ENCODE assay signal across 18 cellular contexts in genomic region chr18:9756566-9757470, GRCh38. TPM values are rescaled to one million over a fixed set of nuclear protein-coding genes. Genes with fewer than 3 reads are reported as not detected.
DNase-seq lines count a peak whose midpoint lies in the region; ATAC-seq and TF ChIP-seq lines count a peak whose summit lies in the region.
"Had no signal": no experiment of that assay in that cellular context is flagged by ENCODE, and none has a peak within 500 bp of the region (broad histone marks: within the 10 kb centered on the region; RNA-seq: fewer than 3 reads in every experiment).

No MANE protein-coding gene starts in this region.

- H3K9me3 Mint-ChIP-seq in chondrocyte (ENCODE audit: low read depth): no peaks in the 10 kb centered on the region
- H3K9me3 Mint-ChIP-seq: CD4-positive, alpha-beta memory T cell; HFFc6 had no signal

- H3K36me3 ChIP-seq in Panc1 (ENCODE audit: control insufficient read depth, insufficient read depth, low read length) (no peaks in the 10 kb centered on the region), mesodermal cell (ENCODE audit: control insufficient read depth, insufficient read depth, low read length) (peaks cover 54% of the 10 kb centered on the region), uterus (no peaks in the 10 kb centered on the region), thyroid gland (no peaks in the 10 kb centered on the region)

- H3K27me3 ChIP-seq in Panc1 (ENCODE audit: control insufficient read depth, insufficient read depth, low read length) (no peaks in the 10 kb centered on the region), uterus (no peaks in the 10 kb centered on the region), thyroid gland (no peaks in the 10 kb centered on the region)

- peaks cover 19% of the 10 kb centered on the region for H3K4me1 Mint-ChIP-seq in chondrocyte (ENCODE audit: low read depth)
- H3K4me1 Mint-ChIP-seq: CD4-positive, alpha-beta memory T cell had no signal

- H3K27ac ChIP-seq in Panc1 (ENCODE audit: low read length) (peak overlapping the region; percentile 41), mesodermal cell (ENCODE audit: low read depth, low read length, severe bottlenecking) (peak overlapping the region; percentile 25), uterus (peak overlapping the region; percentile 73 to 82), thyroid gland (no peak overlapping the region)
- H3K27ac ChIP-seq: PC-9 had no signal

- peak overlapping the region; percentile 34 for H3K27ac Mint-ChIP-seq in chondrocyte (ENCODE audit: unreplicated experiment)
- H3K27ac Mint-ChIP-seq: B cell; CD4-positive, alpha-beta memory T cell; HFFc6 had no signal

- no peak for ATAC-seq in Panc1

- H3K9me3 ChIP-seq in Panc1 (ENCODE audit: control insufficient read depth, insufficient read depth, low read depth, low read length) (no peaks in the 10 kb centered on the region), mesodermal cell (ENCODE audit: control insufficient read depth, low read length) (peaks cover 7% of the 10 kb centered on the region), uterus (no peaks in the 10 kb centered on the region), thyroid gland (no peaks in the 10 kb centered on the region)

- intact Hi-C loops in Panc1 (cut with micrococcal nuclease; ENCODE audit: unreplicated experiment) (no loop called here), uterus (cut with DNase I; ENCODE audit: low total_unique reads) (no loop called here), thyroid gland (cut with DNase I) (no loop called here)

- H3K4me1 ChIP-seq in Panc1 (ENCODE audit: control insufficient read depth, insufficient read depth, low read length): peaks cover 54% of the 10 kb centered on the region
- peaks cover 32% of the 10 kb centered on the region for H3K4me1 ChIP-seq in mesodermal cell (ENCODE audit: control insufficient read depth, insufficient read depth, low read length, poor library complexity, severe bottlenecking)
- H3K4me1 ChIP-seq in uterus: peaks cover 7 to 8% of the 10 kb centered on the region in 2 donors
- H3K4me1 ChIP-seq in thyroid gland: no peaks in the 10 kb centered on the region

- DNase-seq in Panc1 (ENCODE audit: low read depth, low spot score) (no peak), chondrocyte (ENCODE audit: low spot score) (no peak), uterus (no peak), thyroid gland (no peak), GM03348 (ENCODE audit: low spot score) (no peak)
- no peak for DNase-seq in activated CD4-positive, alpha-beta T cell treated with anti-CD3 and anti-CD28 coated beads for 4 hours
- DNase-seq: CD4-positive, alpha-beta memory T cell; DMS79 treated with DMSO at 0.1 percent for 48 hours; GDM1; HFFc6; Kasumi-1; NCI-H1105 treated with DMSO at 0.1 percent for 48 hours; NCI-H187; NCI-H446; NCI-H748 treated with DMSO at 0.1 percent for 48 hours had no signal

- no peaks in the 10 kb centered on the region for H3K36me3 Mint-ChIP-seq in chondrocyte (ENCODE audit: low read depth)
- H3K36me3 Mint-ChIP-seq: CD4-positive, alpha-beta memory T cell had no signal

- no TSS peak for BruUV-seq in Panc1 (replicated peaks; lab: Mats Ljungman, UMichigan)

- TF ChIP-seq CTCF in Panc1 (IDR thresholded peaks at IDR 0.05) (no peak), chondrocyte (IDR thresholded peaks at IDR 0.05) (no peak), uterus (IDR thresholded peaks at IDR 0.05) (no peak), thyroid gland (IDR thresholded peaks at IDR 0.05) (no peak)

- no peaks in the 10 kb centered on the region for H3K27me3 Mint-ChIP-seq in chondrocyte (ENCODE audit: low read depth)
- H3K27me3 Mint-ChIP-seq: B cell had no signal

- POLR2A ChIA-PET in Panc1 (lab: Charles Lee): no interaction called here

- TF ChIP-seq POLR2A in uterus (IDR thresholded peaks at IDR 0.05): no peak
- no peak for TF ChIP-seq POLR2A in thyroid gland (IDR thresholded peaks at IDR 0.05)

- 100% methylated on average over 5 to 8 of the region's 11 CpGs for WGBS in mesodermal cell (ENCODE audit: insufficient coverage in 2 of 2), 2 experiments
- WGBS in thyroid gland, 2 donors: 88 to 95% methylated on average over 10 to 11 of the region's 11 CpGs

- no peak overlapping the region for H3K4me3 Mint-ChIP-seq in chondrocyte (ENCODE audit: unreplicated experiment)
- H3K4me3 Mint-ChIP-seq: B cell; CD4-positive, alpha-beta memory T cell; HFFc6 had no signal

- in situ Hi-C loops in Panc1 (cut with HindIII; ENCODE audit: low pct_unique_long_range_greater_than_20kb, low sequenced_read_pairs): no loop called here

- no peak overlapping the region for H3K4me3 ChIP-seq in Panc1 (ENCODE audit: low read depth in 2 of 2, low read length in 2 of 2)
- H3K4me3 ChIP-seq in mesodermal cell (ENCODE audit: extremely low read depth, insufficient read depth, low read length, poor library complexity, severe bottlenecking): no peak overlapping the region
- no peak overlapping the region for H3K4me3 ChIP-seq in uterus
- H3K4me3 ChIP-seq in thyroid gland (replicated peaks in 1 of 3): no peak overlapping the region
- H3K4me3 ChIP-seq: PC-9 had no signal

- CTCF ChIA-PET in Panc1 (lab: Charles Lee): no interaction called here

RNA-seq across cellular contexts. Expression of gene RAB31, which starts 48.7 kb away (rescaled TPM):
- total RNA-seq in Panc1 (2021; ENCODE audit: unreplicated experiment): 118 TPM
- 112 TPM for polyA plus RNA-seq in Panc1 (2012; ENCODE audit: insufficient read length)
- total RNA-seq in chondrocyte: 82.4 to 89.6 TPM (median 87.7 TPM) in 3 replicates
- 114 TPM for polyA plus RNA-seq in mesodermal cell (2013, experiment 1 of 2)
- 117 TPM for polyA plus RNA-seq in mesodermal cell (2013, experiment 2 of 2)
- total RNA-seq in uterus: 10 to 100 TPM; 22.9 to 98.1 (median 34.3) TPM
- total RNA-seq in thyroid gland: 10 to 100 TPM; 33.9 to 72.7 (median 40.8) TPM

Comparison
In these comparisons a context has a peak if more than half of its experiments do, and no peak if none do; other contexts are left out.
1. H3K27ac ChIP-seq: peak in Panc1 (single experiment), mesodermal cell (single experiment) and uterus (2 of 2); none in thyroid gland (0 of 3).